ENCODE assay signal across 22 cellular contexts in genomic region chr2:97739020-97739892, GRCh38. TPM values are rescaled to one million over a fixed set of nuclear protein-coding genes. Genes with fewer than 3 reads are reported as not detected.
DNase-seq lines count a peak whose midpoint lies in the region; ATAC-seq and TF ChIP-seq lines count a peak whose summit lies in the region.
"Had no signal": no experiment of that assay in that cellular context is flagged by ENCODE, and none has a peak within 500 bp of the region (broad histone marks: within the 10 kb centered on the region; RNA-seq: fewer than 3 reads in every experiment).

No MANE protein-coding gene starts in this region.

- H3K4ac ChIP-seq in IMR-90 (ENCODE audit: low read depth, low read length): no peak overlapping the region

- H3K14ac ChIP-seq in IMR-90 (replicated peaks; ENCODE audit: low read depth, low read length): no peak overlapping the region

- no peak overlapping the region for H3K56ac ChIP-seq in IMR-90 (ENCODE audit: extremely low read depth, insufficient read depth, low read length)

- no peak overlapping the region for H2AK5ac ChIP-seq in IMR-90 (ENCODE audit: low read depth, low read length)

- in situ Hi-C loops in IMR-90 (cut with MboI; ENCODE audit: low sequenced_read_pairs): no loop called here

- no peak overlapping the region for H4K8ac ChIP-seq in IMR-90 (ENCODE audit: low read depth in 2 of 2, low read length in 2 of 2)

- no peak overlapping the region for H4K91ac ChIP-seq in IMR-90 (ENCODE audit: insufficient read depth, low read depth, low read length)

- TF ChIP-seq POLR2A in IMR-90 (IDR thresholded peaks at IDR 0.05; ENCODE audit: low read depth, low read length) (no peak), spleen (IDR thresholded peaks at IDR 0.05) (no peak)

- no peak overlapping the region for H3K4me3 ChIP-seq in IMR-90 (ENCODE audit: insufficient read depth, low read depth, low read length)
- no peak overlapping the region for H3K4me3 ChIP-seq in spleen
- H3K4me3 ChIP-seq: BLaER1 treated with 17β-estradiol and CSF1 and Interleukin-3, amounts not matched to agents 10 nM and 100 nM; colonic mucosa; heart right ventricle; vagina had no signal

- dilution Hi-C loops in IMR-90 (cut with HindIII; ENCODE audit: low sequenced_read_pairs, unreplicated experiment): no loop called here

- no peak overlapping the region for H2BK20ac ChIP-seq in IMR-90 (ENCODE audit: low read depth, low read length)

- no peak overlapping the region for H3K4me3 Mint-ChIP-seq in activated naive CD4-positive, alpha-beta T cell treated with anti-CD3 and anti-CD28 coated beads, Interleukin-2, amount 10 ng/mL, durations not matched to agents 7 days and 5 days
- peak overlapping the region in 1 of 5 donors; percentile 7 for H3K4me3 Mint-ChIP-seq in immature natural killer cell
- H3K4me3 Mint-ChIP-seq: activated naive CD4-positive, alpha-beta T cell treated with anti-CD3 and anti-CD28 coated beads for 36 hours had no signal

- 65% methylated on average over 2 of the region's 23 CpGs; no CpG with 5 or more reads in 1 of the 2 experiments for whole genome bisulfite sequencing in IMR-90 (ENCODE audit: extremely low coverage in 2 of 2, insufficient read length in 1 of 2), 2 experiments
- 81 to 93% (median 93%) methylated on average over 9 to 23 of the region's 23 CpGs for WGBS in spleen, 5 donors

- H3K23ac ChIP-seq in IMR-90 (ENCODE audit: low read depth, low read length): no peak overlapping the region

- no peak overlapping the region for H2BK15ac ChIP-seq in IMR-90 (ENCODE audit: low read depth, low read length)

- CTCF ChIA-PET in activated naive CD4-positive, alpha-beta T cell treated with anti-CD3 and anti-CD28 coated beads, Interleukin-2, amount 10 ng/mL, durations not matched to agents 7 days and 5 days (lab: Charles Lee): interaction anchor here (0.6 to 5.3 kb wide), 10 partner anchors 9 to 35 kb away, joined by 3 to 31 read pairs (median 8); partner anchors contain the start of gene ZAP70
- CTCF ChIA-PET in IMR-90 (lab: Yijun Ruan, JAX): interaction anchor here (0.8 to 1.5 kb wide), 2 partner anchors 14 to 645 kb away, joined by 3 to 8 read pairs; no protein-coding TSS in a partner anchor

- H3K4me1 Mint-ChIP-seq in activated naive CD4-positive, alpha-beta T cell treated with anti-CD3 and anti-CD28 coated beads, Interleukin-2, amount 10 ng/mL, durations not matched to agents 7 days and 5 days: peaks cover 45% of the 10 kb centered on the region
- peaks cover 63 to 69% of the 10 kb centered on the region in 2 donors for H3K4me1 Mint-ChIP-seq in immature natural killer cell

- TF ChIP-seq RAD21 in IMR-90 (IDR thresholded peaks at IDR 0.05; ENCODE audit: low read length): no peak

- no peak overlapping the region for H2BK120ac ChIP-seq in IMR-90 (ENCODE audit: low read depth, low read length)

- ATAC-seq in IMR-90 (ENCODE audit: low read depth) (no peak), GM21723 (IDR thresholded peaks at IDR 0.05; ENCODE audit: unreplicated experiment) (no peak), HG03342 (IDR thresholded peaks at IDR 0.05; ENCODE audit: unreplicated experiment) (no peak), GM18498 (IDR thresholded peaks at IDR 0.05; ENCODE audit: unreplicated experiment) (no peak)
- ATAC-seq: HCT116 had no signal

- no peak overlapping the region for H3K9ac ChIP-seq in IMR-90 (ENCODE audit: low read depth, low read length)
- H3K9ac ChIP-seq: BLaER1 treated with 17β-estradiol and CSF1 and Interleukin-3, amounts not matched to agents 10 nM and 100 nM; parathyroid adenoma had no signal

- H3K4me1 ChIP-seq in IMR-90 (ENCODE audit: control insufficient read depth, insufficient read depth, low read length): no peaks in the 10 kb centered on the region
- peaks cover 0 to 37% (median 17%) of the 10 kb centered on the region in 6 donors for H3K4me1 ChIP-seq in spleen
- H3K4me1 ChIP-seq: colonic mucosa, parathyroid adenoma, vagina had no signal

- H4K20me1 ChIP-seq in IMR-90 (ENCODE audit: insufficient read depth, low read length): no peaks in the 10 kb centered on the region
- H4K20me1 ChIP-seq: BLaER1 treated with 17β-estradiol and CSF1 and Interleukin-3, amounts not matched to agents 10 nM and 100 nM had no signal

- peak overlapping the region; percentile 30 for H3K27ac Mint-ChIP-seq in activated naive CD4-positive, alpha-beta T cell treated with anti-CD3 and anti-CD28 coated beads, Interleukin-2, amount 10 ng/mL, durations not matched to agents 7 days and 5 days
- peak overlapping the region; percentile 75 to 95 (median 86) for H3K27ac Mint-ChIP-seq in immature natural killer cell
- H3K27ac Mint-ChIP-seq: activated naive CD4-positive, alpha-beta T cell treated with anti-CD3 and anti-CD28 coated beads for 36 hours had no signal

- peak overlapping the region; percentile 38 for H2AFZ ChIP-seq in IMR-90 (replicated peaks; ENCODE audit: low read length, poor library complexity)
- H2AFZ ChIP-seq: parathyroid adenoma had no signal

- POLR2A ChIA-PET in IMR-90 (lab: Charles Lee; ENCODE audit: unreplicated experiment): no interaction called here

- H2BK5ac ChIP-seq in IMR-90 (ENCODE audit: low read depth, low read length, poor library complexity, severe bottlenecking): no peak overlapping the region

- no peaks in the 10 kb centered on the region for H3K9me3 Mint-ChIP-seq in activated naive CD4-positive, alpha-beta T cell treated with anti-CD3 and anti-CD28 coated beads, Interleukin-2, amount 10 ng/mL, durations not matched to agents 7 days and 5 days
- no peaks in the 10 kb centered on the region for H3K9me3 Mint-ChIP-seq in immature natural killer cell
- H3K9me3 Mint-ChIP-seq: activated naive CD4-positive, alpha-beta T cell treated with anti-CD3 and anti-CD28 coated beads for 36 hours had no signal

- H3K36me3 ChIP-seq in IMR-90 (ENCODE audit: control insufficient read depth, insufficient read depth, low read length) (0 out of 2 replicates have a peak, but pooled peaks cover 2% of the 10 kb centered on the region), spleen (peaks cover 0 to 61% (median 9%) of the 10 kb centered on the region in 6 donors)
- H3K36me3 ChIP-seq: vagina had no signal

- BruUV-seq in IMR-90 (replicated peaks; lab: Mats Ljungman, UMichigan): no TSS peak

- no peak for TF ChIP-seq CTCF in IMR-90 (conservative IDR thresholded peaks at IDR 0.05; ENCODE audit: low read depth, low read length)
- TF ChIP-seq CTCF in spleen (IDR thresholded peaks at IDR 0.05 in 8 of 11, conservative IDR thresholded peaks at IDR 0.05 in 3 of 11): no peak

- no peak overlapping the region for H3K18ac ChIP-seq in IMR-90 (ENCODE audit: low read depth, low read length)

- H3K27me3 ChIP-seq in IMR-90 (ENCODE audit: control insufficient read depth, insufficient read depth, low read length) (no peaks in the 10 kb centered on the region; the same call in 1 of the 2 replicates), spleen (replicated peaks in 1 of 7) (no peaks in the 10 kb centered on the region)
- H3K27me3 ChIP-seq: BLaER1 treated with 17β-estradiol and CSF1 and Interleukin-3, amounts not matched to agents 10 nM and 100 nM; colonic mucosa; heart right ventricle; vagina had no signal

- H3K9me1 ChIP-seq in IMR-90 (ENCODE audit: insufficient read depth, low read length): no peaks in the 10 kb centered on the region

- H3K27ac ChIP-seq in IMR-90 (ENCODE audit: insufficient read depth, low read length) (no peak overlapping the region), spleen (no peak overlapping the region)
- H3K27ac ChIP-seq: BLaER1 treated with 17β-estradiol and CSF1 and Interleukin-3, amounts not matched to agents 10 nM and 100 nM; colonic mucosa; heart right ventricle; HL-60; parathyroid adenoma; vagina had no signal

- H2AK9ac ChIP-seq in IMR-90 (replicated peaks; ENCODE audit: low read depth, low read length, poor library complexity): no peak overlapping the region

- H3K9me3 ChIP-seq in IMR-90 (ENCODE audit: control insufficient read depth, insufficient read depth, low read length) (no peaks in the 10 kb centered on the region), spleen (no peaks in the 10 kb centered on the region)
- H3K9me3 ChIP-seq: BLaER1 treated with 17β-estradiol and CSF1 and Interleukin-3, amounts not matched to agents 10 nM and 100 nM; colonic mucosa; heart right ventricle; vagina had no signal

- H3K79me1 ChIP-seq in IMR-90 (ENCODE audit: low read depth in 1 of 2, low read length in 2 of 2): no peaks in the 10 kb centered on the region

- intact Hi-C loops in IMR-90 (cut with micrococcal nuclease): no loop called here
- intact Hi-C loops in spleen (cut with DNase I; ENCODE audit: low total_unique reads): no loop called here

- DNase-seq in activated naive CD4-positive, alpha-beta T cell treated with anti-CD3 and anti-CD28 coated beads, Interleukin-2, amount 10 ng/mL, durations not matched to agents 7 days and 5 days: no peak
- no peak for DNase-seq in activated naive CD4-positive, alpha-beta T cell (lab: John Stamatoyannopoulos, UW)
- DNase-seq in IMR-90 (no peak), immature natural killer cell (no peak), spleen (peak; percentile 71)
- DNase-seq: activated CD4-positive, CD25-positive, alpha-beta regulatory T cell treated with anti-CD3 and anti-CD28 coated beads, Interleukin-2, amount 50 U/mL, for 72 hours; activated naive CD4-positive, alpha-beta T cell treated with anti-CD3 and anti-CD28 coated beads for 36 hours; colonic mucosa; heart right ventricle; MM.1S; NCI-H82; stimulated activated CD4-positive, alpha-beta T cell treated with anti-CD3 and anti-CD28 coated beads, Interleukin-1b, Interleukin-23, amount 100 ng/mL, for 48 hours had no signal

- peaks cover 48% of the 10 kb centered on the region for H3K36me3 Mint-ChIP-seq in activated naive CD4-positive, alpha-beta T cell treated with anti-CD3 and anti-CD28 coated beads, Interleukin-2, amount 10 ng/mL, durations not matched to agents 7 days and 5 days
- peaks cover 32 to 52% (median 38%) of the 10 kb centered on the region in 3 donors for H3K36me3 Mint-ChIP-seq in immature natural killer cell

- H3K27me3 Mint-ChIP-seq in activated naive CD4-positive, alpha-beta T cell treated with anti-CD3 and anti-CD28 coated beads, Interleukin-2, amount 10 ng/mL, durations not matched to agents 7 days and 5 days: no peaks in the 10 kb centered on the region
- H3K27me3 Mint-ChIP-seq in immature natural killer cell (ENCODE audit: low read depth in 3 of 3): peaks cover 5 to 26% (median 25%) of the 10 kb centered on the region in 3 donors

- H4K5ac ChIP-seq in IMR-90 (ENCODE audit: low read depth, low read length): no peak overlapping the region

- no peak overlapping the region for H3K4me2 ChIP-seq in IMR-90 (ENCODE audit: low read depth, low read length)
- H3K4me2 ChIP-seq: BLaER1 treated with 17β-estradiol and CSF1 and Interleukin-3, amounts not matched to agents 10 nM and 100 nM had no signal

TF ChIP-seq in IMR-90, 13 proteins besides CTCF, POLR2A, EP300 and RAD21 (continues in another document):
- TF ChIP-seq RCOR1 (IDR thresholded peaks at IDR 0.05; ENCODE audit: insufficient replicate concordance, low read length): no peak
- no peak for TF ChIP-seq BHLHE40 (IDR thresholded peaks at IDR 0.05; ENCODE audit: low read depth, low read length)

RNA-seq across cellular contexts. Expression of gene ZAP70, which starts 25.9 kb away (rescaled TPM):
- total RNA-seq in IMR-90 (2012; rRNA removed) (under 0.01 TPM in 1 of 2 replicates, not detected in the other), spleen (10 to 100 TPM; 49.9 to 96.1 (median 81.3) TPM)
- polyA plus RNA-seq in IMR-90 (2012; rRNA removed) (0.09 TPM in 2 replicates), immature natural killer cell (100 to 1,000 TPM; 219 to 329 (median 246) TPM), spleen (10 to 100 TPM; 35.2 to 50.4 (median 49.2) TPM)
- polyA plus RNA-seq in IMR-90 (2012; cell fraction: cytosol; rRNA removed): 0.05 TPM in 1 of 2 replicates, not detected in the other
- polyA plus RNA-seq in IMR-90 (2012; cell fraction: nucleus; rRNA removed; ENCODE audit: low replicate concordance): 0.76 and 1.7 TPM in 2 replicates
- total RNA-seq: lung microvascular endothelial cell, SK-MEL-5 had no signal

Comparison
In these comparisons a context has a peak if more than half of its experiments do, and no peak if none do; other contexts are left out.
1. RNA of gene ZAP70, which starts 25.9 kb away (polyA plus RNA-seq): 219 to 329 TPM in immature natural killer cell and 35.2 to 50.4 TPM in spleen; 0.05 to 1.7 TPM in IMR-90; every median in the first group is over 10 times any median in the second.